ENCODE assay signal across 25 cellular contexts in the genomic region with DNA sequence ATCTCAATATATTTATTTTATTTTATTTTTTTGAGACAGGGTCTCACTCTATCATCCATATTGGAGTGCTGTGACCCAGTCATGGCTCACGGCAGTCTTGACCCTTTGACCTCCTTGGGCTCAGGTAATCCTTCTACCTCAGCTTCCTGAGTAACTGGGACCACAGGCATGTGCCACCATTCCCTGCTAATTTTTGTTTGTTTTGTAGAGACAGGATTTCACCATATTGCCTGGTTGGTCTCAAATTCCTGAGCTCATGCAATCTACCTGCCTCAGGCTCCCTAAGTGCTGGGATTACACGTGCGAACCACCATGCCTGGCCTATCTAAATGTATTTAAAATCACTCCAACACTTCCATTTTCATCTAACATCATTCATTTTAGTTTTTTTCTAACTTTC.
"Had no signal": no experiment of that assay in that cellular context is flagged by ENCODE, and none has a peak within 500 bp of the region (broad histone marks: within the 10 kb centered on the region; RNA-seq: fewer than 3 reads in every experiment).

No MANE protein-coding gene starts in this region.

- H3K9me3 ChIP-seq: colonic mucosa, esophagus muscularis mucosa, esophagus squamous epithelium, gastrocnemius medialis, gastroesophageal sphincter, heart left ventricle, heart right ventricle had no signal

- H3K4me1 ChIP-seq: colonic mucosa, esophagus muscularis mucosa, esophagus squamous epithelium, foreskin keratinocyte, gastrocnemius medialis, gastroesophageal sphincter, heart left ventricle, heart right ventricle had no signal

- H3K4me1 Mint-ChIP-seq: endodermal cell had no signal

- H3K27ac Mint-ChIP-seq: dendritic cell treated with granulocyte-macrophage colony-stimulating factor and Interleukin-4, amounts not matched to agents 40 ng/mL and 50 ng/mL, for 4 days; effector memory CD8-positive, alpha-beta T cell; endodermal cell had no signal

- H3K27ac ChIP-seq: colonic mucosa, coronary artery, dorsolateral prefrontal cortex, epithelial cell of prostate, esophagus muscularis mucosa, esophagus squamous epithelium, foreskin keratinocyte, gastrocnemius medialis, gastroesophageal sphincter, heart left ventricle, heart right ventricle had no signal

- DNase-seq: colonic mucosa; cortex of kidney; dermis blood vessel endothelial cell; dorsolateral prefrontal cortex; effector CD4-positive, alpha-beta T cell; effector CD8-positive, alpha-beta T cell; effector memory CD4-positive, alpha-beta T cell; effector memory CD8-positive, alpha-beta T cell; endodermal cell; erythroblast; esophagus squamous epithelium; foreskin fibroblast; foreskin keratinocyte; foreskin melanocyte; gastrocnemius medialis; glutamatergic neuron; head of caudate nucleus; heart left ventricle; heart right ventricle had no signal

- H3K9me3 Mint-ChIP-seq: effector memory CD8-positive, alpha-beta T cell; endodermal cell had no signal

- H3K36me3 ChIP-seq: colonic mucosa, esophagus muscularis mucosa, esophagus squamous epithelium, gastrocnemius medialis, gastroesophageal sphincter, heart left ventricle, heart right ventricle had no signal

- H3K27me3 ChIP-seq: colonic mucosa, dorsolateral prefrontal cortex, esophagus muscularis mucosa, esophagus squamous epithelium, foreskin keratinocyte, gastrocnemius medialis, gastroesophageal sphincter, heart left ventricle, heart right ventricle had no signal

- H3K4me3 ChIP-seq: colonic mucosa, coronary artery, dorsolateral prefrontal cortex, esophagus muscularis mucosa, esophagus squamous epithelium, gastrocnemius medialis, gastroesophageal sphincter, heart left ventricle, heart right ventricle had no signal

- H3K27me3 Mint-ChIP-seq: dendritic cell treated with granulocyte-macrophage colony-stimulating factor and Interleukin-4, amounts not matched to agents 40 ng/mL and 50 ng/mL, for 4 days had no signal

- H3K4me3 Mint-ChIP-seq: dendritic cell treated with granulocyte-macrophage colony-stimulating factor and Interleukin-4, amounts not matched to agents 40 ng/mL and 50 ng/mL, for 4 days; effector memory CD8-positive, alpha-beta T cell; endodermal cell had no signal

- ATAC-seq: effector memory CD8-positive, alpha-beta T cell; esophagus mucosa; foreskin keratinocyte; gastrocnemius medialis; gastroesophageal sphincter; heart left ventricle; heart right ventricle had no signal
